8 cellular contexts compared by ENCODE assay signal in genomic region chr9:91896513-91897121, GRCh38. TPM values are rescaled to one million over a fixed set of nuclear protein-coding genes. Genes with fewer than 3 reads are reported as not detected.
A peak's percentile ranks its signal among the peaks of the same experiment; 100 is the strongest.
DNase-seq lines count a peak whose midpoint lies in the region; ATAC-seq, FAIRE-seq and TF ChIP-seq lines count a peak whose summit lies in the region.

No MANE protein-coding gene starts in this region.

- no peak overlapping the region for H3K4me3 Mint-ChIP-seq in activated T-cell treated with anti-CD3 and anti-CD28 coated beads, Interleukin-2, amount 50 U/mL, for 72 hours

- no peaks in the 10 kb centered on the region for H3K36me3 ChIP-seq in SK-N-MC (ENCODE audit: insufficient read depth, low read length)
- H3K36me3 ChIP-seq in pancreas = no peaks in the 10 kb centered on the region

- in situ Hi-C loops in KBM-7 (cut with MboI; ENCODE audit: low pct_unique_long_range_greater_than_20kb, low sequenced_read_pairs) = no loop called here

- H3K4me3 ChIP-seq in SK-N-MC = no peak overlapping the region
- H3K4me3 ChIP-seq in fibroblast of villous mesenchyme (ENCODE audit: low read depth, low read length) = no peak overlapping the region
- H3K4me3 ChIP-seq in pancreas = no peak overlapping the region

- no peaks in the 10 kb centered on the region for H3K9me3 Mint-ChIP-seq in activated T-cell treated with anti-CD3 and anti-CD28 coated beads, Interleukin-2, amount 50 U/mL, for 72 hours

- peak overlapping the region; percentile 61 for H3K27ac ChIP-seq in SK-N-MC
- H3K27ac ChIP-seq in pancreas = peak overlapping the region in 2 of 4 donors; percentile 34 to 40

- no peaks in the 10 kb centered on the region for H3K36me3 Mint-ChIP-seq in activated T-cell treated with anti-CD3 and anti-CD28 coated beads, Interleukin-2, amount 50 U/mL, for 72 hours (ENCODE audit: insufficient read depth in 2 of 2)

- no peaks in the 10 kb centered on the region for H3K27me3 ChIP-seq in pancreas

- peaks cover 26% of the 10 kb centered on the region for H3K27me3 Mint-ChIP-seq in activated T-cell treated with anti-CD3 and anti-CD28 coated beads, Interleukin-2, amount 50 U/mL, for 72 hours (ENCODE audit: low read depth)

- H3K4me1 Mint-ChIP-seq in activated T-cell treated with anti-CD3 and anti-CD28 coated beads, Interleukin-2, amount 50 U/mL, for 72 hours (ENCODE audit: low read depth) = no peaks in the 10 kb centered on the region

- 14 to 18% methylated on average over 11 of the region's 11 CpGs for WGBS in pancreas, 2 donors

- ATAC-seq in pancreas = peak; percentile 76 to 86 (median 79)
- ATAC-seq in activated T-cell treated with anti-CD3 and anti-CD28 coated beads, Interleukin-2, amount 50 U/mL, for 72 hours (replicated peaks in 1 of 2) = no peak

- TF ChIP-seq CTCF in fibroblast of villous mesenchyme (IDR thresholded peaks at IDR 0.05; ENCODE audit: insufficient read depth, low read depth, low read length) (no peak), pancreas (IDR thresholded peaks at IDR 0.05) (no peak)

- no peak overlapping the region for H3K27ac Mint-ChIP-seq in activated T-cell treated with anti-CD3 and anti-CD28 coated beads, Interleukin-2, amount 50 U/mL, for 72 hours

- intact Hi-C loops in pancreas (cut with DNase I) = no loop called here

- H3K4me1 ChIP-seq in pancreas = peaks cover 41 to 50% (median 43%) of the 10 kb centered on the region in 3 donors

- no peaks in the 10 kb centered on the region for H3K9me3 ChIP-seq in SK-N-MC (ENCODE audit: low read depth, low read length)
- no peaks in the 10 kb centered on the region for H3K9me3 ChIP-seq in pancreas

- DNase-seq in COLO829 (ENCODE audit: low spot score) (peak; percentile 40), SK-N-MC (ENCODE audit: low read depth, low spot score) (no peak), fibroblast of villous mesenchyme (ENCODE audit: low read depth) (peak; percentile 94), pancreas (peak; percentile 58 to 75 (median 64)), KBM-7 (no peak)
- DNase-seq in stimulated activated CD4-positive, alpha-beta T cell treated with anti-CD3 and anti-CD28 coated beads, Interleukin-1b, Interleukin-23, amount 100 ng/mL, for 48 hours = no peak
- DNase-seq in activated T-cell treated with anti-CD3 and anti-CD28 coated beads, Interleukin-2, amount 50 U/mL, for 72 hours = no peak
- DNase-seq in activated T-cell treated with anti-CD3 and anti-CD28 coated beads, Interleukin-2, amount 50 U/mL, for 48 hours = no peak

- FAIRE-seq in pancreas (lab: Jason Lieb, UNC) = no peak

- no peak overlapping the region for H3K9ac ChIP-seq in SK-N-MC (ENCODE audit: insufficient read length)

RNA-seq across cellular contexts. Expression of gene ROR2, which starts 53.4 kb away (rescaled TPM):
- total RNA-seq in fibroblast of villous mesenchyme (3.0 and 5.2 TPM in 2 replicates), pancreas (1 to 10 TPM in 4 of 6 donors, under 1 TPM in 2; 0.67 to 6.3 (median 1.3) TPM)
- 1 to 10 TPM in 1 of 2 donors, under 1 TPM in 1; 0.91 to 1.2 TPM for polyA plus RNA-seq in pancreas
- under 1 TPM; 0.07 to 0.10 TPM for total RNA-seq in activated T-cell treated with anti-CD3 and anti-CD28 coated beads, Interleukin-2, amount 50 U/mL, for 72 hours

Comparison
In these comparisons a context has a peak if more than half of its experiments do, and no peak if none do; other contexts are left out.
1. DNase-seq: peak in COLO829 (single experiment), fibroblast of villous mesenchyme (single experiment) and pancreas (6 of 6); none in SK-N-MC (single experiment), stimulated activated CD4-positive, alpha-beta T cell treated with anti-CD3 and anti-CD28 coated beads, Interleukin-1b, Interleukin-23, amount 100 ng/mL, for 48 hours (single experiment), activated T-cell treated with anti-CD3 and anti-CD28 coated beads, Interleukin-2, amount 50 U/mL, for 72 hours (0 of 2), KBM-7 (single experiment) and activated T-cell treated with anti-CD3 and anti-CD28 coated beads, Interleukin-2, amount 50 U/mL, for 48 hours (0 of 2).
2. ATAC-seq: peak in pancreas (4 of 4); none in activated T-cell treated with anti-CD3 and anti-CD28 coated beads, Interleukin-2, amount 50 U/mL, for 72 hours (0 of 2).